ENCODE assay signal across 8 cellular contexts in the genomic region with DNA sequence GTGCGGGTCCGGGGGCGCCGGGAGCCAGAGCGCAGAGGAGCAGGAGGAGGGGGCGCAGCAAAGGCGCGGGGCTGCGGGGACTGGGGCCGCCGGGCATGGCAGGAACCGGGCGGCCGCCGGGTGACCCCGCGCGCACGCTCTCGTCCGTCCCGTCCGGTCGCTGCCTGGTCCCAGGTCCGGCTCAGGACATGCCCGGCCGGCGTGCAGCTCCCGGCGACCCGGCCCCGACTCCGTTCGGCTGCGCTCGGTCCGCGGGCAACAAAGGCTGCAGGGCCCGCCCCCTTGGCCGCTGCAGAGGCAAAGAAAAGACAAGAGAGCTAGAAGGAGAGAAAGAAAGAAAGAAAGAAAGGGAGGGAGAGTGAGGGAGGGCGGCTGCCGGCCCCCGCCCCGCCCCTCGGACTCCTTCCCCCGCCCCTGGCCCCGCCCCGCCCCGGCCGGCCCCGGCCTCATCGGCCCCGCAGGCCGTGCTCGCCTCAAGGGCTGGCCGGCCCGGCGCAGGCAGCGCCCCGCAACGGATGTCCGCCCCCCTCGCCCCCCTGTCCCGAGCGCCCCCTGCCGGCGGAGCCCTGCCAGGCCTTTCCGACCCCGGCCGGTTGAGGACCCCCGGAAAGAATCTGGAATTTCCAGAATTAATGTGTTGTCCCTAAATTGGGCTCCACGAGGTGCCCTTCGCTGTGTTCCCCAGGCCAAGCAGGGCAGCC. TPM values are rescaled to one million over a fixed set of nuclear protein-coding genes. Genes with fewer than 3 reads are reported as not detected.
A peak's percentile ranks its signal among the peaks of the same experiment; 100 is the strongest.
DNase-seq lines count a peak whose midpoint lies in the region; ATAC-seq, FAIRE-seq and TF ChIP-seq lines count a peak whose summit lies in the region.

A gene with protein sequence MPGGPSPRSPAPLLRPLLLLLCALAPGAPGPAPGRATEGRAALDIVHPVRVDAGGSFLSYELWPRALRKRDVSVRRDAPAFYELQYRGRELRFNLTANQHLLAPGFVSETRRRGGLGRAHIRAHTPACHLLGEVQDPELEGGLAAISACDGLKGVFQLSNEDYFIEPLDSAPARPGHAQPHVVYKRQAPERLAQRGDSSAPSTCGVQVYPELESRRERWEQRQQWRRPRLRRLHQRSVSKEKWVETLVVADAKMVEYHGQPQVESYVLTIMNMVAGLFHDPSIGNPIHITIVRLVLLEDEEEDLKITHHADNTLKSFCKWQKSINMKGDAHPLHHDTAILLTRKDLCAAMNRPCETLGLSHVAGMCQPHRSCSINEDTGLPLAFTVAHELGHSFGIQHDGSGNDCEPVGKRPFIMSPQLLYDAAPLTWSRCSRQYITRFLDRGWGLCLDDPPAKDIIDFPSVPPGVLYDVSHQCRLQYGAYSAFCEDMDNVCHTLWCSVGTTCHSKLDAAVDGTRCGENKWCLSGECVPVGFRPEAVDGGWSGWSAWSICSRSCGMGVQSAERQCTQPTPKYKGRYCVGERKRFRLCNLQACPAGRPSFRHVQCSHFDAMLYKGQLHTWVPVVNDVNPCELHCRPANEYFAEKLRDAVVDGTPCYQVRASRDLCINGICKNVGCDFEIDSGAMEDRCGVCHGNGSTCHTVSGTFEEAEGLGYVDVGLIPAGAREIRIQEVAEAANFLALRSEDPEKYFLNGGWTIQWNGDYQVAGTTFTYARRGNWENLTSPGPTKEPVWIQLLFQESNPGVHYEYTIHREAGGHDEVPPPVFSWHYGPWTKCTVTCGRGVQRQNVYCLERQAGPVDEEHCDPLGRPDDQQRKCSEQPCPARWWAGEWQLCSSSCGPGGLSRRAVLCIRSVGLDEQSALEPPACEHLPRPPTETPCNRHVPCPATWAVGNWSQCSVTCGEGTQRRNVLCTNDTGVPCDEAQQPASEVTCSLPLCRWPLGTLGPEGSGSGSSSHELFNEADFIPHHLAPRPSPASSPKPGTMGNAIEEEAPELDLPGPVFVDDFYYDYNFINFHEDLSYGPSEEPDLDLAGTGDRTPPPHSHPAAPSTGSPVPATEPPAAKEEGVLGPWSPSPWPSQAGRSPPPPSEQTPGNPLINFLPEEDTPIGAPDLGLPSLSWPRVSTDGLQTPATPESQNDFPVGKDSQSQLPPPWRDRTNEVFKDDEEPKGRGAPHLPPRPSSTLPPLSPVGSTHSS (N-terminal part only) (minus strand): TSS at position 341 of the 701 bp plus-strand sequence. CDS start 244 bp downstream, at position 97.

- H3K9ac ChIP-seq in H1 (replicated peaks in 1 of 4; ENCODE audit: extremely low read depth in 1 of 4, low read depth in 3 of 4, low read length in 3 of 4) = peak within 1 kb of the TSS; percentile 31 to 82 (median 50); a peak in 6 of 7 replicates

- H2BK20ac ChIP-seq in H1 (ENCODE audit: low read length) = no peak within 1 kb of the TSS

- 0 out of 3 replicates have a peak, but pooled peaks of 1 of the 2 experiments have one; percentile 10 for TF ChIP-seq EP300 in H1 (IDR thresholded peaks at IDR 0.05; ENCODE audit: borderline replicate concordance in 1 of 2, low read depth in 2 of 2, low read length in 2 of 2)

- H3K79me2 ChIP-seq in H1 (ENCODE audit: control insufficient read depth in 1 of 2, insufficient read depth in 2 of 2, low read length in 2 of 2) = peaks cover 0 to 22% of the 10 kb centered on the region in 2 experiments; a peak in 2 of 4 replicates

- H4K5ac ChIP-seq in H1 (ENCODE audit: insufficient read length, low read depth, low read length) = peak within 1 kb of the TSS; percentile 18

- POLR2A ChIA-PET in H1 (lab: Charles Lee; ENCODE audit: partially characterized antibody) = interaction anchor here (0.5 to 4.0 kb wide), 12 partner anchors 10 to 192 kb away, joined by 3 to 36 read pairs (median 4); a partner anchor contains a TSS

- H3K27me3 ChIP-seq in H1 (replicated peaks in 1 of 4; ENCODE audit: control insufficient read depth in 3 of 4, extremely low read depth in 1 of 4, insufficient read depth in 3 of 4, low read length in 3 of 4) = peaks cover 0 to 10% (median 6%) of the 10 kb centered on the region in 4 experiments; a peak in 5 of 7 replicates

- peaks cover 8% of the 10 kb centered on the region; the same call in 1 of the 2 replicates for H3K23me2 ChIP-seq in H1 (ENCODE audit: low read depth, low read length)

- H2BK15ac ChIP-seq in H1 (ENCODE audit: low read length) = peak within 1 kb of the TSS; percentile 23; the same call in 1 of the 2 replicates

- no peak within 1 kb of the TSS; the same call in 1 of the 2 replicates for H2AK5ac ChIP-seq in H1 (ENCODE audit: low read depth, low read length)

- H3K36me3 ChIP-seq in H1 (ENCODE audit: control insufficient read depth in 2 of 4, insufficient read depth in 4 of 4, low read length in 3 of 4) = no peaks in the 10 kb centered on the region

- TF ChIP-seq CTCF in NB4 (IDR thresholded peaks at IDR 0.05; ENCODE audit: low read depth, low read length) (peak; percentile 60), H1 (IDR thresholded peaks at IDR 0.05; ENCODE audit: control extremely low read depth in 1 of 3, insufficient read depth in 1 of 3, low read depth in 1 of 3, low read length in 3 of 3) (peak; percentile 47 to 87 (median 65))

- H3K14ac ChIP-seq in H1 (ENCODE audit: insufficient read length) = no peak within 1 kb of the TSS

- FAIRE-seq in H1 (lab: Jason Lieb, UNC) = no peak

- peak within 1 kb of the TSS; percentile 60; the same call in 1 of the 2 replicates for H2BK12ac ChIP-seq in H1 (ENCODE audit: low read depth, low read length)

- H3K9me3 ChIP-seq in H1 (ENCODE audit: insufficient read depth in 2 of 2, low read depth in 1 of 2, low read length in 1 of 2) = no peaks in the 10 kb centered on the region

- H3K23ac ChIP-seq in H1 (ENCODE audit: insufficient read length) = no peak within 1 kb of the TSS

- peak; percentile 52 for ATAC-seq in GM21515 (IDR thresholded peaks at IDR 0.05; ENCODE audit: unreplicated experiment)

- no peaks in the 10 kb centered on the region for H3K79me1 ChIP-seq in H1 (ENCODE audit: low read depth, low read length)

- H4K20me1 ChIP-seq in H1 (replicated peaks in 1 of 2; ENCODE audit: control insufficient read depth in 1 of 2, insufficient read depth in 2 of 2, low read length in 2 of 2) = peaks cover 12% of the 10 kb centered on the region in 2 experiments

- H4K91ac ChIP-seq in H1 (replicated peaks; ENCODE audit: insufficient read length, low read length) = no peak within 1 kb of the TSS

- TF ChIP-seq RAD21 in H1 (IDR thresholded peaks at IDR 0.05 in 1 of 2, conservative IDR thresholded peaks at IDR 0.05 in 1 of 2; ENCODE audit: low read depth in 2 of 2, low read length in 2 of 2) = peak in 1 of 2 experiments; percentile 37; a peak in 2 of 4 replicates

- H3K4ac ChIP-seq in H1 (replicated peaks; ENCODE audit: insufficient read length, low read depth, low read length) = no peak within 1 kb of the TSS

- H2BK120ac ChIP-seq in H1 (replicated peaks; ENCODE audit: low read depth, low read length) = no peak within 1 kb of the TSS

- CTCF ChIA-PET in H1 (lab: Charles Lee; ENCODE audit: partially characterized antibody) = interaction anchor here (0.8 to 8.0 kb wide), 16 partner anchors 10 to 95 kb away, joined by 3 to 82 read pairs (median 4); no protein-coding TSS in a partner anchor

- no peak for TF ChIP-seq POLR2A in NB4 (IDR thresholded peaks at IDR 0.05; ENCODE audit: extremely low read depth, insufficient read length)
- no peak; a peak in 2 of 3 replicates for TF ChIP-seq POLR2A in H1 (IDR thresholded peaks at IDR 0.05; ENCODE audit: control extremely low read depth in 1 of 2, low read depth in 2 of 2, low read length in 2 of 2)

- no peak within 1 kb of the TSS; the same call in 1 of the 2 replicates for H3K27ac ChIP-seq in H1 (ENCODE audit: low read depth, low read length)

- H3K18ac ChIP-seq in H1 (ENCODE audit: extremely low read depth, low read length) = peak within 1 kb of the TSS; percentile 76; the same call in 1 of the 2 replicates

- 0 out of 2 replicates have a peak within 1 kb of the TSS, but pooled peaks have one; percentile 60 for H2AFZ ChIP-seq in H1 (ENCODE audit: low read length)

- peak; percentile 40 for DNase-seq in COLO829 (ENCODE audit: low spot score)
- peak; percentile 84 for DNase-seq in NB4 (ENCODE audit: low read depth)
- DNase-seq in activated CD8-positive, alpha-beta memory T cell treated with anti-CD3 and anti-CD28 coated beads for 1 hour (ENCODE audit: extremely low read depth in 1 of 2, low read depth in 1 of 2) = peak; percentile 15 to 46
- DNase-seq in H1 (ENCODE audit: low read depth in 1 of 2, low spot score in 2 of 2) = peak; percentile 49 to 95
- peak; percentile 63 for DNase-seq in medulla oblongata (ENCODE audit: extremely low spot score)
- DNase-seq in stimulated activated CD8-positive, alpha-beta memory T cell treated with anti-CD3 and anti-CD28 coated beads, Interleukin-15, amount 100 ng/mL, for 1 hour (ENCODE audit: low read depth) = peak; percentile 28
- no peak for DNase-seq in NK-92 (lab: John Stamatoyannopoulos, UW; ENCODE audit: unreplicated experiment)

- H3K4me3 ChIP-seq in NB4 (ENCODE audit: low read depth, low read length) (peak within 1 kb of the TSS; percentile 49), H1 (ENCODE audit: extremely low read depth in 1 of 4, insufficient read depth in 2 of 4, low read depth in 3 of 4, low read length in 4 of 4) (peak within 1 kb of the TSS; percentile 71 to 99 (median 85))

- no peak within 1 kb of the TSS for H3K56ac ChIP-seq in H1 (replicated peaks; ENCODE audit: insufficient read length, low read depth, low read length)

- H3K4me2 ChIP-seq in H1 (ENCODE audit: insufficient read depth in 1 of 2, low read depth in 2 of 2, low read length in 2 of 2) = peak within 1 kb of the TSS; percentile 69 to 89

- H4K8ac ChIP-seq in H1 (ENCODE audit: extremely low read depth, insufficient read depth, low read length) = peak within 1 kb of the TSS; percentile 75

- peak within 1 kb of the TSS; percentile 16; the same call in 1 of the 2 replicates for H2BK5ac ChIP-seq in H1 (ENCODE audit: low read depth, low read length)

- whole genome bisulfite sequencing in H1 (ENCODE audit: extremely low coverage in 1 of 2, insufficient coverage in 1 of 2, insufficient read length in 1 of 2, insufficient replicate concordance in 2 of 2, low coverage in 1 of 2, low lambda C conversion rate in 2 of 2, missing lambda C conversion rate in 1 of 2), 2 experiments = 1% methylated on average over 34 of the region's 73 CpGs; no CpG with 5 or more reads in 1 of the 2 experiments

- H3K4me1 ChIP-seq in H1 (replicated peaks in 1 of 4; ENCODE audit: control insufficient read depth in 3 of 4, insufficient read depth in 4 of 4, low read length in 3 of 4) = peaks cover 7 to 14% (median 10%) of the 10 kb centered on the region in 4 experiments

TF ChIP-seq in H1, 55 proteins besides CTCF, POLR2A, EP300 and RAD21 (continues in another document):
- TF ChIP-seq GABPA (IDR thresholded peaks at IDR 0.05; ENCODE audit: borderline replicate concordance, insufficient read depth, low read length) = no peak

RNA-seq across cellular contexts. Expression of the gene that starts here (rescaled TPM):
- total RNA-seq in H1 (2021; fragmentation: NEBNext Ultra II Directional; extraction: Animal tissue kit (Norgen Biotek cat#: 25700)) = 43.1 and 45.2 TPM in 2 replicates
- polyA plus RNA-seq in H1 (2011; rRNA removed) = 27.9 and 54.6 TPM in 2 replicates
- 30.9 TPM for polyA plus RNA-seq in H1 (2011; cell fraction: cytosol; rRNA removed)
- 185 TPM for polyA plus RNA-seq in H1 (2011; cell fraction: nucleus; rRNA removed)
- 23.0 to 41.5 TPM (median 38.0 TPM) in 4 replicates for polyA plus RNA-seq in H1 (2012, experiment 1 of 2)
- polyA plus RNA-seq in H1 (2012, experiment 2 of 2) = 23.5 TPM
- polyA plus RNA-seq in H1 (2013, experiment 1 of 2) = 43.7 TPM
- 36.1 TPM for polyA plus RNA-seq in H1 (2013, experiment 2 of 2)
- 22.3 and 28.5 TPM in 2 replicates for polyA minus RNA-seq in H1 (2011; rRNA and poly(A)+ RNA removed)
- 29.9 TPM for polyA minus RNA-seq in H1 (2011; cell fraction: cytosol; rRNA and poly(A)+ RNA removed)
- 54.6 TPM for polyA minus RNA-seq in H1 (2011; cell fraction: nucleus; rRNA and poly(A)+ RNA removed)
